Comparison of ENCODE assay signal across 1 cellular context in the genomic region with DNA sequence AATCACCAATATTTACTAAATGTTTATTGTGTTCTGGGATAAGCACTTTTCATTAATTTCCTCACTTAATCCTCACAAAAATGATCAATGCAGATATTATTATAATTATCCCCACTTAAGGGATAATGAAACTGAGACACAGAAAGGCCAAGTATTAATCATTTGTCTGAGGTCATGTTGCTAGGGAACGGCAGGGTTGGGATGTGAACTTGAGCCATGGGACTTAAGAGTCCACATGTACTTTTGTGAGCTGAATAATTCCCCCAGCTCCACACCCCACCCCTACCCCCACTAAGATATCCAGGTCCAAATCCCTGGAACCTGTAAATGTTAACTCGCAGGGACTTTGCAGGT.
TF ChIP-seq lines count a peak whose summit lies in the region.

No MANE protein-coding gene starts in this region.

TF ChIP-seq in HEK293T, 16 proteins besides CTCF, POLR2A, EP300 and RAD21 (continued from another document):
- TF ChIP-seq SP1 (IDR thresholded peaks at IDR 0.05) = no peak
TF ChIP-seq in HEK293T: peak in this region for 1.
